29 cellular contexts compared by ENCODE assay signal in the genomic region with DNA sequence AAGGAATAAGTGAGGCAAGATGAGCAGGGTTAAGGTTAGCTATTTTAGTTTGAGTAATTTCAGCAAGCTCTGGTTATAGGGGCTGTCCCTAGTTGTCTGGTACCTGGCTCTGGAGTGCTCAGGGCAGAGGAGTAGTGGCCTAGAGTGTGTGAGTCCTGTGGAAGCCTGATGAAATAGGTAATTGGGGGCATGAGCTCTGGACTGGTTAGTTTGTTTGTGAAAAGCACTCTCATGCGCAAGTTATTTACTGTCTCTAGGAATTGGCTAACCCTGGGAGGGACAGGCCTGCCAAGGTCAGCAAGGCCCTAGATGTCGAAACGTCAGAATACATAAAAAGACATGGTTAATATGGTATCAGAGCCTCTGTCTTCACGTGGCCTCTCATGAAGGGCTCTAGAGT.
"Had no signal": no experiment of that assay in that cellular context is flagged by ENCODE, and none has a peak within 500 bp of the region (broad histone marks: within the 10 kb centered on the region; RNA-seq: fewer than 3 reads in every experiment).

No MANE protein-coding gene starts in this region.

- H3K4me1 Mint-ChIP-seq: immature natural killer cell; naive thymus-derived CD8-positive, alpha-beta T cell; nephron; neural crest cell; stimulated activated effector memory CD8-positive, alpha-beta T cell treated with anti-CD3 and anti-CD28 coated beads, Interleukin-12 subunit alpha, Interleukin-12 subunit beta, amount 100 ng/mL, for 72 hours had no signal

- H3K4me1 ChIP-seq: left ventricle myocardium inferior, lower lobe of right lung, pancreas, prostate gland, sigmoid colon, spleen, suprapubic skin, tibial artery, upper lobe of right lung had no signal

- ATAC-seq: left colon; lower lobe of right lung; naive thymus-derived CD8-positive, alpha-beta T cell; pancreas; right cardiac atrium; stimulated activated effector memory CD8-positive, alpha-beta T cell treated with anti-CD3 and anti-CD28 coated beads, Interleukin-12 subunit alpha, Interleukin-12 subunit beta, amount 100 ng/mL, for 72 hours; upper lobe of right lung had no signal

- DNase-seq: hypothalamus; immature natural killer cell; kidney; left colon; left ventricle myocardium inferior; lower lobe of right lung; mammary epithelial cell; mesenchymal stem cell; naive thymus-derived CD8-positive, alpha-beta T cell; nucleus accumbens; pancreas; posterior cingulate gyrus; retina; right cardiac atrium; sigmoid colon; small intestine; spleen; stimulated activated CD4-positive, alpha-beta T cell treated with anti-CD3 and anti-CD28 coated beads, Interleukin-4, amount 100 ng/mL, for 24 hours; stimulated activated naive CD4-positive, alpha-beta T cell; tibial artery; trophoblast cell; upper lobe of right lung had no signal

- H3K27ac ChIP-seq: left ventricle myocardium inferior, lower lobe of right lung, pancreas, prostate gland, sigmoid colon, spleen, suprapubic skin, thoracic aorta, tibial artery, upper lobe of right lung had no signal

- H3K9me3 ChIP-seq: left ventricle myocardium inferior, lower lobe of right lung, pancreas, prostate gland, thoracic aorta, tibial artery, upper lobe of right lung had no signal

- H3K27ac Mint-ChIP-seq: immature natural killer cell; naive thymus-derived CD8-positive, alpha-beta T cell; nephron; stimulated activated effector memory CD8-positive, alpha-beta T cell treated with anti-CD3 and anti-CD28 coated beads, Interleukin-12 subunit alpha, Interleukin-12 subunit beta, amount 100 ng/mL, for 72 hours; stimulated activated naive CD8-positive, alpha-beta T cell treated with anti-CD3 and anti-CD28 coated beads, Interleukin-15, Interleukin-2, amounts not matched to agents 100 ng/mL and 50 ng/mL, for 24 hours had no signal

- H3K36me3 ChIP-seq: left ventricle myocardium inferior, lower lobe of right lung, pancreas, prostate gland, sigmoid colon, spleen, suprapubic skin, thoracic aorta, tibial artery, upper lobe of right lung had no signal

- H3K4me3 Mint-ChIP-seq: immature natural killer cell; naive thymus-derived CD8-positive, alpha-beta T cell; nephron; neural crest cell; stimulated activated effector memory CD8-positive, alpha-beta T cell treated with anti-CD3 and anti-CD28 coated beads, Interleukin-12 subunit alpha, Interleukin-12 subunit beta, amount 100 ng/mL, for 72 hours; stimulated activated naive CD8-positive, alpha-beta T cell treated with anti-CD3 and anti-CD28 coated beads, Interleukin-15, Interleukin-2, amounts not matched to agents 100 ng/mL and 50 ng/mL, for 24 hours had no signal

- H3K36me3 Mint-ChIP-seq: immature natural killer cell; naive thymus-derived CD8-positive, alpha-beta T cell; stimulated activated effector memory CD8-positive, alpha-beta T cell treated with anti-CD3 and anti-CD28 coated beads, Interleukin-12 subunit alpha, Interleukin-12 subunit beta, amount 100 ng/mL, for 72 hours had no signal

- H3K27me3 Mint-ChIP-seq: naive thymus-derived CD8-positive, alpha-beta T cell; stimulated activated naive CD8-positive, alpha-beta T cell treated with anti-CD3 and anti-CD28 coated beads, Interleukin-15, Interleukin-2, amounts not matched to agents 100 ng/mL and 50 ng/mL, for 24 hours had no signal

- H3K27me3 ChIP-seq: pancreas, sigmoid colon, spleen, suprapubic skin, tibial artery, upper lobe of right lung had no signal

- H3K4me3 ChIP-seq: left ventricle myocardium inferior, lower lobe of right lung, pancreas, prostate gland, sigmoid colon, spleen, suprapubic skin, thoracic aorta, tibial artery, upper lobe of right lung had no signal
